8 cellular contexts compared by ENCODE assay signal in the genomic region with DNA sequence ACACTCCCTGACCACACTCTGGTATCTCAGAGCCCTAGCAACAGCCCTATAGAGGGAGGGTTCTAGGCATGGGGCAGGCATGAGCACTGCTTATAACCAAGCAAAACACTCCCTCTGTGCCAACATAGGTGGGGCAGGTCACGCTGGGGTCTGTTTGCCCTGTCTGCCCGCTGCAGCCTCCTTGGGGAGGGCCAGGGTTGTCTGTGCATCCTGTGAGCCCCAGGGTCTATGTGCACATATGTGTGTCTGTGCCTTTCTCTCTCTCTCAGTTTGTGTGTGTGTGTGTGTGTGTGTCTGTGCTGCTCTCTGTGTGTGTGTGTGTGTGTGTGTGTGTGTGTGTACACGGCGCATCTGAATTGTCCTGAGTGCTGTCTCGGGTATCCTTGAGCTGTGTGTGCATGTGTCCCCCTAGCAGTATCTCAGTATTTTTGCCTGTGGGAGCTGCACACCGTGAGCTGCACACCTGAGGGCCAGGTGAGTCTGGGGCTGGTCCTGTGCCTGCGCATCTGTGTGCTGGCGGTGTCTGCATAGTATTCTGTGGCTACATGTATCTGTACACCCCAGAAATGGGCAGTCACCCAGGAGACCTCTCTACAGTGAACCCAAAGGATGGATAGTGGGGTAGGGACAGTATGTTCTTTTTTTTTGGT.
A peak's percentile ranks its signal among the peaks of the same experiment; 100 is the strongest.
DNase-seq lines count a peak whose midpoint lies in the region; ATAC-seq and TF ChIP-seq lines count a peak whose summit lies in the region.
"Not testable (repeated sequence)": the region's sequence is repeated elsewhere in the genome, so short reads cannot be mapped to it uniquely, and the experiment has no call there.

No MANE protein-coding gene starts in this region.

- H3K9me3 ChIP-seq in HUES6 (ENCODE audit: control insufficient read depth, insufficient read depth, low read depth, low read length); iPS-18a (ENCODE audit: control insufficient read depth, low read depth, low read length); mucosa of descending colon: not testable (repeated sequence)

- intact Hi-C loops in CD14-positive monocyte (cut with micrococcal nuclease); mucosa of descending colon (cut with DNase I, micrococcal nuclease): not testable (repeated sequence)

- H3K9me2 ChIP-seq in GM23338 (ENCODE audit: insufficient read depth), result not testable (repeated sequence)

- peak overlapping the region; percentile 81 for H3K4me2 ChIP-seq in GM23338

- not testable (repeated sequence) for H3K79me2 ChIP-seq in GM23338 (replicated peaks; ENCODE audit: insufficient read depth)

- H2AFZ ChIP-seq in GM23338, result not testable (repeated sequence)

- H3K4me3 Mint-ChIP-seq in CD14-positive monocyte; effector memory CD8-positive, alpha-beta T cell; stimulated activated effector memory CD8-positive, alpha-beta T cell treated with anti-CD3 and anti-CD28 coated beads, Interleukin-12 subunit alpha, Interleukin-12 subunit beta, amount 100 ng/mL, for 72 hours: not testable (repeated sequence)
- H3K4me3 Mint-ChIP-seq in GM23338 (peak overlapping the region; percentile 84), WTC11 (peak overlapping the region; percentile 74)

- H4K20me1 ChIP-seq in GM23338 (replicated peaks; ENCODE audit: insufficient read depth), result not testable (repeated sequence)

- ATAC-seq in GM23338; WTC11; effector memory CD8-positive, alpha-beta T cell (replicated peaks); stimulated activated effector memory CD8-positive, alpha-beta T cell treated with anti-CD3 and anti-CD28 coated beads, Interleukin-12 subunit alpha, Interleukin-12 subunit beta, amount 100 ng/mL, for 72 hours: not testable (repeated sequence)
- peak; percentile 58 for ATAC-seq in mucosa of descending colon

- CTCF ChIA-PET in WTC11 (lab: Charles Lee), result not testable (repeated sequence)

- not testable (repeated sequence) for H3K9me3 Mint-ChIP-seq in CD14-positive monocyte; GM23338; WTC11; effector memory CD8-positive, alpha-beta T cell; stimulated activated effector memory CD8-positive, alpha-beta T cell treated with anti-CD3 and anti-CD28 coated beads, Interleukin-12 subunit alpha, Interleukin-12 subunit beta, amount 100 ng/mL, for 72 hours

- H3K27ac Mint-ChIP-seq in CD14-positive monocyte, result peak overlapping the region in 5 of 7 donors; percentile 13 to 72 (median 62)
- H3K27ac Mint-ChIP-seq in GM23338, WTC11: not testable (repeated sequence)
- peak overlapping the region; percentile 15 to 44 for H3K27ac Mint-ChIP-seq in effector memory CD8-positive, alpha-beta T cell
- H3K27ac Mint-ChIP-seq in stimulated activated effector memory CD8-positive, alpha-beta T cell treated with anti-CD3 and anti-CD28 coated beads, Interleukin-12 subunit alpha, Interleukin-12 subunit beta, amount 100 ng/mL, for 72 hours, result peak overlapping the region; percentile 20

- H3K27me3 ChIP-seq in GM23338 (ENCODE audit: insufficient read depth); iPS-18a (ENCODE audit: control insufficient read depth, insufficient read depth, low read length): not testable (repeated sequence)
- H3K27me3 ChIP-seq in HUES6 (ENCODE audit: control insufficient read depth, insufficient read depth, low read length), result peaks cover 16% of the 10 kb centered on the region

- peaks cover 56 to 72% of the 10 kb centered on the region in 2 donors for H3K36me3 Mint-ChIP-seq in CD14-positive monocyte
- not testable (repeated sequence) for H3K36me3 Mint-ChIP-seq in GM23338 (ENCODE audit: low read depth); WTC11
- H3K36me3 Mint-ChIP-seq in effector memory CD8-positive, alpha-beta T cell (ENCODE audit: insufficient read depth), result peaks cover 35% of the 10 kb centered on the region
- H3K36me3 Mint-ChIP-seq in stimulated activated effector memory CD8-positive, alpha-beta T cell treated with anti-CD3 and anti-CD28 coated beads, Interleukin-12 subunit alpha, Interleukin-12 subunit beta, amount 100 ng/mL, for 72 hours, result peaks cover 80% of the 10 kb centered on the region

- not testable (repeated sequence) for H3F3A ChIP-seq in GM23338 (replicated peaks; ENCODE audit: low read depth)

- H3K4me1 Mint-ChIP-seq in CD14-positive monocyte, result peaks cover 25% of the 10 kb centered on the region
- not testable (repeated sequence) for H3K4me1 Mint-ChIP-seq in GM23338, WTC11
- peaks cover 6 to 10% of the 10 kb centered on the region in 2 donors for H3K4me1 Mint-ChIP-seq in effector memory CD8-positive, alpha-beta T cell (ENCODE audit: low read depth in 2 of 2)
- peaks cover 12% of the 10 kb centered on the region for H3K4me1 Mint-ChIP-seq in stimulated activated effector memory CD8-positive, alpha-beta T cell treated with anti-CD3 and anti-CD28 coated beads, Interleukin-12 subunit alpha, Interleukin-12 subunit beta, amount 100 ng/mL, for 72 hours

- TF ChIP-seq CTCF in CD14-positive monocyte (IDR thresholded peaks at IDR 0.05); GM23338 (conservative IDR thresholded peaks at IDR 0.05; ENCODE audit: low read depth in 2 of 2); WTC11 (IDR thresholded peaks at IDR 0.05); mucosa of descending colon (IDR thresholded peaks at IDR 0.05): not testable (repeated sequence)

- H3K4me1 ChIP-seq in GM23338 (ENCODE audit: insufficient read depth); HUES6 (ENCODE audit: control insufficient read depth, insufficient read depth, low read length); iPS-18a (ENCODE audit: control insufficient read depth, low read depth, low read length); mucosa of descending colon (ENCODE audit: low read depth): not testable (repeated sequence)

- not testable (repeated sequence) for DNase-seq in CD14-positive monocyte (ENCODE audit: low spot score); GM23338 (ENCODE audit: low spot score); WTC11 (ENCODE audit: low spot score); effector memory CD8-positive, alpha-beta T cell; stimulated activated effector memory CD8-positive, alpha-beta T cell treated with anti-CD3 and anti-CD28 coated beads, Interleukin-12 subunit alpha, Interleukin-12 subunit beta, amount 100 ng/mL, for 72 hours (ENCODE audit: low spot score in 2 of 2)
- peak; percentile 59 to 65 (median 64) for DNase-seq in mucosa of descending colon

- H3K27me3 Mint-ChIP-seq in CD14-positive monocyte (ENCODE audit: low read depth in 3 of 3); WTC11 (ENCODE audit: low read depth); effector memory CD8-positive, alpha-beta T cell: not testable (repeated sequence)
- H3K27me3 Mint-ChIP-seq in GM23338 (ENCODE audit: insufficient read depth, low read depth, poor library complexity), result peaks cover 11% of the 10 kb centered on the region

- not testable (repeated sequence) for H3K36me3 ChIP-seq in GM23338 (ENCODE audit: insufficient read depth); HUES6 (ENCODE audit: control insufficient read depth, insufficient read depth, low read length); iPS-18a (ENCODE audit: control insufficient read depth, low read depth, low read length); mucosa of descending colon (ENCODE audit: low read depth)

- not testable (repeated sequence) for H3K9ac ChIP-seq in HUES6 (ENCODE audit: low read length); iPS-18a (ENCODE audit: low read length)

- H3K4me3 ChIP-seq in GM23338 (peak overlapping the region; percentile 58), HUES6 (ENCODE audit: low read depth, low read length) (peak overlapping the region; percentile 83), iPS-18a (ENCODE audit: low read length) (peak overlapping the region; percentile 68)
- not testable (repeated sequence) for H3K4me3 ChIP-seq in mucosa of descending colon

- H3K27ac ChIP-seq in GM23338 (ENCODE audit: low read depth); HUES6 (ENCODE audit: low read depth, low read length); iPS-18a (ENCODE audit: low read length): not testable (repeated sequence)

- POLR2A ChIA-PET in WTC11 (lab: Charles Lee), result not testable (repeated sequence)
